Comparison of ENCODE assay signal across 21 cellular contexts in genomic region chr14:99198746-99199145, GRCh38.
DNase-seq lines count a peak whose midpoint lies in the region; ATAC-seq and TF ChIP-seq lines count a peak whose summit lies in the region.
"Had no signal": no experiment of that assay in that cellular context is flagged by ENCODE, and none has a peak within 500 bp of the region (broad histone marks: within the 10 kb centered on the region; RNA-seq: fewer than 3 reads in every experiment).

No MANE protein-coding gene starts in this region.

- H3K4me3 Mint-ChIP-seq in activated T-cell treated with anti-CD3 and anti-CD28 coated beads, Interleukin-2, amount 50 U/mL, for 72 hours, result peak overlapping the region; percentile 73 to 82
- H3K4me3 Mint-ChIP-seq in activated naive CD8-positive, alpha-beta T cell treated with anti-CD3 and anti-CD28 coated beads for 36 hours, result peak overlapping the region; percentile 66
- H3K4me3 Mint-ChIP-seq: mesothelial cell of epicardium, nephron progenitor cell had no signal

- H3K4me3 ChIP-seq in SJCRH30 (peak overlapping the region; percentile 34), neural cell (ENCODE audit: low read length) (no peak overlapping the region)
- H3K4me3 ChIP-seq: heart left ventricle, K562, left lung, MG63, right lobe of liver had no signal

- H3K36me3 ChIP-seq in SJCRH30, result no peaks in the 10 kb centered on the region
- H3K36me3 ChIP-seq in neural cell (ENCODE audit: insufficient read depth, low read length), result peaks cover 4% of the 10 kb centered on the region
- H3K36me3 ChIP-seq: heart left ventricle, left lung, MG63, right lobe of liver, WERI-Rb-1 had no signal

- DNase-seq in activated T-cell treated with anti-CD3 and anti-CD28 coated beads, Interleukin-2, amount 50 U/mL, for 72 hours, result no peak
- no peak for DNase-seq in activated T-cell treated with anti-CD3 and anti-CD28 coated beads, Interleukin-2, amount 50 U/mL, for 48 hours
- DNase-seq in SJCRH30, result peak in 1 of 2 experiments; percentile 11
- no peak for DNase-seq in activated naive CD8-positive, alpha-beta T cell treated with anti-CD3 and anti-CD28 coated beads for 36 hours
- DNase-seq in UCSD-AML1 (lab: John Stamatoyannopoulos, UW; ENCODE audit: unreplicated experiment), result no peak
- no peak for DNase-seq in C1 segment of cervical spinal cord (lab: John Stamatoyannopoulos, UW)
- no peak for DNase-seq in hypothalamus (lab: John Stamatoyannopoulos, UW)
- DNase-seq: activated gamma-delta T cell; H7; heart left ventricle; MG63; NCI-H1417 treated with DMSO at 0.1 percent for 48 hours; NCI-H510A; nephron progenitor cell; NK-92 treated with Interleukin-12 subunit alpha and Interleukin-12 subunit beta, amount 100 ng/mL, for 24 hours; right lobe of liver; WERI-Rb-1 had no signal

- peaks cover 92% of the 10 kb centered on the region for H3K79me2 ChIP-seq in neural cell (replicated peaks; ENCODE audit: insufficient read depth, low read length)

- TF ChIP-seq EP300 in neural cell (conservative IDR thresholded peaks at IDR 0.05; ENCODE audit: poor library complexity, severe bottlenecking), result no peak

- no peaks in the 10 kb centered on the region for H3K27me3 ChIP-seq in SJCRH30
- no peaks in the 10 kb centered on the region for H3K27me3 ChIP-seq in neural cell (ENCODE audit: insufficient read depth, low read depth, low read length)
- H3K27me3 ChIP-seq: MG63, right lobe of liver had no signal

- no peaks in the 10 kb centered on the region for H3K27me3 Mint-ChIP-seq in activated T-cell treated with anti-CD3 and anti-CD28 coated beads, Interleukin-2, amount 50 U/mL, for 72 hours (ENCODE audit: low read depth)
- no peaks in the 10 kb centered on the region for H3K27me3 Mint-ChIP-seq in activated naive CD8-positive, alpha-beta T cell treated with anti-CD3 and anti-CD28 coated beads for 36 hours

- no peak overlapping the region for H2AFZ ChIP-seq in neural cell (ENCODE audit: low read depth, low read length)

- H3K4me1 ChIP-seq in SJCRH30, result peaks cover 15% of the 10 kb centered on the region
- H3K4me1 ChIP-seq: left lung, right lobe of liver had no signal

- TF ChIP-seq RAD21 in neural cell (conservative IDR thresholded peaks at IDR 0.05), result no peak

- TF ChIP-seq CTCF in neural cell (IDR thresholded peaks at IDR 0.05; ENCODE audit: poor library complexity, severe bottlenecking), result no peak

- peaks cover 3 to 16% of the 10 kb centered on the region in 2 donors for H3K36me3 Mint-ChIP-seq in activated T-cell treated with anti-CD3 and anti-CD28 coated beads, Interleukin-2, amount 50 U/mL, for 72 hours (ENCODE audit: insufficient read depth in 2 of 2)
- peaks cover 36% of the 10 kb centered on the region for H3K36me3 Mint-ChIP-seq in activated naive CD8-positive, alpha-beta T cell treated with anti-CD3 and anti-CD28 coated beads for 36 hours

- H3K9me3 Mint-ChIP-seq in activated T-cell treated with anti-CD3 and anti-CD28 coated beads, Interleukin-2, amount 50 U/mL, for 72 hours, result no peaks in the 10 kb centered on the region
- no peaks in the 10 kb centered on the region for H3K9me3 Mint-ChIP-seq in activated naive CD8-positive, alpha-beta T cell treated with anti-CD3 and anti-CD28 coated beads for 36 hours
- H3K9me3 Mint-ChIP-seq: mesothelial cell of epicardium, nephron progenitor cell had no signal

- H3K4me2 ChIP-seq in neural cell (ENCODE audit: low read length), result no peak overlapping the region

- H3K9me3 ChIP-seq in SJCRH30 (replicated peaks) (no peaks in the 10 kb centered on the region), neural cell (ENCODE audit: low read length) (no peaks in the 10 kb centered on the region)
- H3K9me3 ChIP-seq: heart left ventricle, left lung, MG63, right lobe of liver had no signal

- peak overlapping the region; percentile 89 for H3K27ac Mint-ChIP-seq in activated T-cell treated with anti-CD3 and anti-CD28 coated beads, Interleukin-2, amount 50 U/mL, for 72 hours
- H3K27ac Mint-ChIP-seq in activated naive CD8-positive, alpha-beta T cell treated with anti-CD3 and anti-CD28 coated beads for 36 hours, result peak overlapping the region; percentile 96
- H3K27ac Mint-ChIP-seq: mesothelial cell of epicardium, nephron progenitor cell had no signal

- no peak for ATAC-seq in activated T-cell treated with anti-CD3 and anti-CD28 coated beads, Interleukin-2, amount 50 U/mL, for 72 hours (replicated peaks in 1 of 2)
- ATAC-seq: heart left ventricle, K562, left lung, right lobe of liver had no signal

- H3K27ac ChIP-seq in SJCRH30 (peak overlapping the region; percentile 40), neural cell (ENCODE audit: low read length) (no peak overlapping the region)
- H3K27ac ChIP-seq: heart left ventricle, left lung, right lobe of liver, WERI-Rb-1 had no signal

- H3K9me2 ChIP-seq in neural cell (ENCODE audit: insufficient read depth, low read length), result no peaks in the 10 kb centered on the region

- H4K20me1 ChIP-seq in neural cell (ENCODE audit: insufficient read depth), result peaks cover 99% of the 10 kb centered on the region

- H3K9ac ChIP-seq in neural cell (ENCODE audit: low read length), result no peak overlapping the region

- H3F3A ChIP-seq in neural cell (ENCODE audit: insufficient read depth, low read length, poor library complexity, severe bottlenecking), result no peaks in the 10 kb centered on the region

- H3K4me1 Mint-ChIP-seq in activated T-cell treated with anti-CD3 and anti-CD28 coated beads, Interleukin-2, amount 50 U/mL, for 72 hours (ENCODE audit: low read depth), result peaks cover 98% of the 10 kb centered on the region
- H3K4me1 Mint-ChIP-seq in activated naive CD8-positive, alpha-beta T cell treated with anti-CD3 and anti-CD28 coated beads for 36 hours, result peaks cover 97% of the 10 kb centered on the region

TF ChIP-seq in neural cell, 6 proteins besides CTCF, POLR2A, EP300 and RAD21:
- TF ChIP-seq POLR2AphosphoS5 (IDR thresholded peaks at IDR 0.05) (peak; percentile 7), TAF1 (IDR thresholded peaks at IDR 0.05; ENCODE audit: low read depth) (no peak)
